ENCODE assay signal across 8 cellular contexts in genomic region chr1:148371551-148371994, GRCh38.
DNase-seq lines count a peak whose midpoint lies in the region; ATAC-seq lines count a peak whose summit lies in the region.
"Not testable (repeated sequence)": the region's sequence is repeated elsewhere in the genome, so short reads cannot be mapped to it uniquely, and the experiment has no call there.

No MANE protein-coding gene starts in this region.

- intact Hi-C loops in Right ventricle myocardium inferior (cut with DNase I), result not testable (repeated sequence)

- ATAC-seq in HG03460 (IDR thresholded peaks at IDR 0.05; ENCODE audit: unreplicated experiment) (peak; percentile 65), Right ventricle myocardium inferior (peak; percentile 86)

- DNase-seq in DMS153 (lab: John Stamatoyannopoulos, UW) (peak; percentile 79), NCI-H748 treated with DMSO at 0.1 percent for 48 hours (lab: John Stamatoyannopoulos, UW) (peak; percentile 53), astrocyte of the hippocampus (ENCODE audit: low read depth, low spot score) (peak; percentile 83), non-pigmented ciliary epithelial cell (ENCODE audit: low read depth) (peak; percentile 27)
- peak; percentile 43 for DNase-seq in activated CD4-positive, CD25-positive, alpha-beta regulatory T cell treated with anti-CD3 and anti-CD28 coated beads, Interleukin-2, amount 50 U/mL, for 16 hours (ENCODE audit: low read depth, low spot score)
- not testable (repeated sequence) for DNase-seq in Right ventricle myocardium inferior (ENCODE audit: missing footprints)
- peak; percentile 44 to 80 (median 63) for DNase-seq in stimulated activated naive CD4-positive, alpha-beta T cell (lab: John Stamatoyannopoulos, UW)
